In the genomic region with DNA sequence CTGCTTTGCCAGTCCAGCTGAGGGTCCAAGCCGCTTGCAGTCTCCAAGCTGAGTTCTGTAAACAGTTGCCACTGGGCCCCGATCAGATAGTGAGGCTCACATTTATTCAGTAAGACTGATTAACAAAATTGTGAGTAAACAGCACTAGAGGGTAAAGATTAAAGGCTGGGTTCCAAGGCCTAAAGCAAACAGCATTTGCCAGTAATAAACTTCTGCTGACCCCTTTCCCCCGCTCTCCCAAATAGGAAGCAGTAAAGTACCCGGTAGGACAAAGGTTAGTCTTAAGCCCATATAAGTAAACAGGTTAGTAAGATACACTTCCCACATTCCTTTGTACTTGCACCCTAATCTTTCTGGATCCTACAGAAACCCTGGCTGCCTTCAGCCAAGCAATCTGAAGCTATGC, we compare ENCODE assay signal across 17 cellular contexts.
DNase-seq lines count a peak whose midpoint lies in the region; ATAC-seq, FAIRE-seq and TF ChIP-seq lines count a peak whose summit lies in the region.
"Had no signal": no experiment of that assay in that cellular context is flagged by ENCODE, and none has a peak within 500 bp of the region (broad histone marks: within the 10 kb centered on the region; RNA-seq: fewer than 3 reads in every experiment).

No MANE protein-coding gene starts in this region.

- no peak overlapping the region for H2AFZ ChIP-seq in HepG2 (ENCODE audit: low read length)
- H2AFZ ChIP-seq: GM23248 had no signal

- no peak overlapping the region for H3K27ac Mint-ChIP-seq in Caco-2 (ENCODE audit: unreplicated experiment)
- H3K27ac Mint-ChIP-seq: CD4-positive, CD25-positive, alpha-beta regulatory T cell; IgD-negative memory B cell had no signal

- no peaks in the 10 kb centered on the region for H3K27me3 ChIP-seq in Caco-2 (replicated peaks; ENCODE audit: control insufficient read depth, insufficient read depth, low read length)
- H3K27me3 ChIP-seq in colonic mucosa: no peaks in the 10 kb centered on the region
- no peaks in the 10 kb centered on the region for H3K27me3 ChIP-seq in HepG2 (ENCODE audit: control insufficient read depth in 1 of 2, insufficient read depth in 2 of 2, low read length in 2 of 2)
- H3K27me3 ChIP-seq in small intestine (ENCODE audit: control insufficient read depth in 2 of 2, insufficient read depth in 2 of 2, low read length in 2 of 2): no peaks in the 10 kb centered on the region
- H3K27me3 ChIP-seq: BLaER1 had no signal

- TF ChIP-seq POLR2A in HepG2 (IDR thresholded peaks at IDR 0.05; ENCODE audit: insufficient read depth in 1 of 2, low read depth in 2 of 2, low read length in 2 of 2): no peak

- TF ChIP-seq EP300 in HepG2 (IDR thresholded peaks at IDR 0.05; ENCODE audit: low read depth in 2 of 2, low read length in 2 of 2): peak in 1 of 2 experiments; percentile 96; a peak in 2 of 4 replicates
- TF ChIP-seq EP300 in HepG2 (CRISPR knock-in tag; IDR thresholded peaks at IDR 0.05; ENCODE audit: borderline replicate concordance): peak; percentile 92; the same call in 1 of the 2 replicates

- H3K4me3 ChIP-seq in Caco-2 (ENCODE audit: low read depth, low read length) (no peak overlapping the region), colonic mucosa (no peak overlapping the region), HepG2 (replicated peaks in 1 of 3; ENCODE audit: insufficient read depth in 1 of 3, low read depth in 2 of 3, low read length in 3 of 3) (peak overlapping the region in 1 of 3 experiments; percentile 37; a peak in 2 of 6 replicates), small intestine (ENCODE audit: low read depth in 1 of 2, low read length in 2 of 2) (no peak overlapping the region)
- H3K4me3 ChIP-seq: BLaER1, GM23248 had no signal

- H3K9ac ChIP-seq in colonic mucosa (ENCODE audit: low read depth in 2 of 2, low read length in 2 of 2): no peak overlapping the region
- no peak overlapping the region for H3K9ac ChIP-seq in HepG2 (ENCODE audit: insufficient read depth, low read depth, low read length)
- H3K9ac ChIP-seq: BLaER1, GM23248 had no signal

- H3K79me2 ChIP-seq in HepG2 (ENCODE audit: insufficient read depth, low read length): no peaks in the 10 kb centered on the region

- H3K9me3 ChIP-seq in Caco-2 (peaks cover 4% of the 10 kb centered on the region; the same call in 1 of the 2 replicates), colonic mucosa (no peaks in the 10 kb centered on the region), HepG2 (ENCODE audit: low read length) (no peaks in the 10 kb centered on the region), small intestine (ENCODE audit: control insufficient read depth, low read depth) (no peaks in the 10 kb centered on the region)
- H3K9me3 ChIP-seq: BLaER1 had no signal

- H3K4me2 ChIP-seq in HepG2 (ENCODE audit: low read depth, low read length): peak overlapping the region; percentile 65
- H3K4me2 ChIP-seq: BLaER1 had no signal

- peaks cover 15% of the 10 kb centered on the region for H3K4me1 ChIP-seq in Caco-2
- H3K4me1 ChIP-seq in colonic mucosa: no peaks in the 10 kb centered on the region
- peaks cover 53% of the 10 kb centered on the region for H3K4me1 ChIP-seq in HepG2 (ENCODE audit: insufficient read depth, low read length)
- H3K4me1 ChIP-seq in small intestine (ENCODE audit: control insufficient read depth in 2 of 2, insufficient read depth in 1 of 2, low read depth in 1 of 2, low read length in 1 of 2): no peaks in the 10 kb centered on the region
- H3K4me1 ChIP-seq: BLaER1 had no signal

- intact Hi-C loops in Caco-2 (cut with micrococcal nuclease; ENCODE audit: unreplicated experiment): loop anchor here (1.0 kb wide), 2 partner anchors 20 to 94 kb away; no protein-coding TSS in a partner anchor
- intact Hi-C loops in colonic mucosa (cut with DNase I): no loop called here
- intact Hi-C loops in HepG2 (cut with micrococcal nuclease; ENCODE audit: unreplicated experiment): loop anchor here (1.0 kb wide), 1 partner anchor 45 kb away; no protein-coding TSS in a partner anchor

- no TSS peak for BruUV-seq in Caco-2 (replicated peaks; lab: Mats Ljungman, UMichigan)
- BruUV-seq in HepG2 (replicated peaks; lab: Mats Ljungman, UMichigan): no TSS peak

- no peak overlapping the region for H3K27ac ChIP-seq in colonic mucosa
- H3K27ac ChIP-seq in HepG2 (ENCODE audit: extremely low read length, insufficient read depth, low read length): peak overlapping the region; percentile 61
- H3K27ac ChIP-seq in small intestine (ENCODE audit: low read depth in 1 of 2, low read length in 1 of 2): no peak overlapping the region
- H3K27ac ChIP-seq: 22Rv1, BLaER1, GM23248 had no signal

- CTCF ChIA-PET in Caco-2 (lab: Charles Lee) (no interaction called here), HepG2 (lab: Yijun Ruan, JAX; ENCODE audit: low intra/inter-chr PET ratio, low total read pairs) (no interaction called here)

- H3K36me3 Mint-ChIP-seq in Caco-2 (ENCODE audit: insufficient read depth, unreplicated experiment): no peaks in the 10 kb centered on the region
- H3K36me3 Mint-ChIP-seq: CD4-positive, CD25-positive, alpha-beta regulatory T cell; IgD-negative memory B cell had no signal

- no peaks in the 10 kb centered on the region for H4K20me1 ChIP-seq in HepG2 (ENCODE audit: insufficient read depth, low read length)
- H4K20me1 ChIP-seq: BLaER1 had no signal

- 1% methylated on average over 4 of the region's 4 CpGs for WGBS in HepG2 (ENCODE audit: low lambda C conversion rate)
- WGBS in small intestine, 3 donors: 9 to 40% (median 24%) methylated on average over 4 of the region's 4 CpGs

- H3K4me1 Mint-ChIP-seq in Caco-2 (ENCODE audit: low read depth, unreplicated experiment): peaks cover 6% of the 10 kb centered on the region
- H3K4me1 Mint-ChIP-seq: CD4-positive, CD25-positive, alpha-beta regulatory T cell; IgD-negative memory B cell had no signal

- H3K36me3 ChIP-seq in Caco-2 (ENCODE audit: control insufficient read depth, insufficient read depth, low read length): no peaks in the 10 kb centered on the region
- no peaks in the 10 kb centered on the region for H3K36me3 ChIP-seq in colonic mucosa
- no peaks in the 10 kb centered on the region for H3K36me3 ChIP-seq in HepG2 (replicated peaks in 1 of 2; ENCODE audit: control insufficient read depth in 1 of 2, insufficient read depth in 2 of 2, low read length in 2 of 2)
- H3K36me3 ChIP-seq in small intestine (ENCODE audit: control insufficient read depth in 2 of 2, insufficient read depth in 2 of 2, low read length in 2 of 2): no peaks in the 10 kb centered on the region
- H3K36me3 ChIP-seq: BLaER1 had no signal

- no peak for TF ChIP-seq CTCF in Caco-2 (IDR thresholded peaks at IDR 0.05; ENCODE audit: insufficient read depth in 1 of 2, low read depth in 1 of 2, low read length in 1 of 2, severe bottlenecking in 1 of 2, unreplicated experiment in 1 of 2)
- TF ChIP-seq CTCF in colonic mucosa (IDR thresholded peaks at IDR 0.05): no peak
- TF ChIP-seq CTCF in HepG2 (CRISPR knock-in tag; IDR thresholded peaks at IDR 0.05): no peak

- peak; percentile 92 for FAIRE-seq in HepG2 (lab: Jason Lieb, UNC)
- FAIRE-seq in small intestine (lab: Jason Lieb, UNC): no peak
- FAIRE-seq in urothelium cell line (lab: Jason Lieb, UNC): no peak
- FAIRE-seq: GM18507, H54 had no signal

- H3K4me3 Mint-ChIP-seq in Caco-2 (ENCODE audit: unreplicated experiment): no peak overlapping the region
- H3K4me3 Mint-ChIP-seq: CD4-positive, CD25-positive, alpha-beta regulatory T cell; IgD-negative memory B cell had no signal

- H3K27me3 Mint-ChIP-seq in Caco-2 (ENCODE audit: insufficient read depth, unreplicated experiment): no peaks in the 10 kb centered on the region
- H3K27me3 Mint-ChIP-seq: CD4-positive, CD25-positive, alpha-beta regulatory T cell; IgD-negative memory B cell had no signal

- TF ChIP-seq RAD21 in HepG2 (CRISPR knock-in tag; IDR thresholded peaks at IDR 0.05): 0 out of 2 replicates have a peak, but pooled peaks have one; percentile 23

- no peaks in the 10 kb centered on the region for H3K9me3 Mint-ChIP-seq in Caco-2 (ENCODE audit: unreplicated experiment)

- ATAC-seq in HepG2: peak; percentile 100
- ATAC-seq: HCT116 had no signal

- DNase-seq in Caco-2 (peak; percentile 73 to 81), colonic mucosa (peak; percentile 22), HepG2 (ENCODE audit: low spot score) (peak; percentile 98), small intestine (peak; percentile 92), urothelium cell line (ENCODE audit: low spot score) (no peak), retina (no peak), SK-N-DZ (ENCODE audit: low spot score) (no peak)
- DNase-seq: Calu3; CD4-positive, CD25-positive, alpha-beta regulatory T cell; DMS 273 treated with DMSO at 0.1 percent for 48 hours; GM23248 had no signal

- in situ Hi-C loops in HepG2 (cut with HindIII; ENCODE audit: extremely low pct_ligation_motif_present, low pct_unique_long_range_greater_than_20kb): no loop called here

- POLR2A ChIA-PET in Caco-2 (lab: Charles Lee) (no interaction called here), HepG2 (lab: Yijun Ruan, JAX) (no interaction called here)

TF ChIP-seq in HepG2, 621 proteins besides CTCF, POLR2A, EP300 and RAD21 (continues in another document):
- TF ChIP-seq, protein P1, sequence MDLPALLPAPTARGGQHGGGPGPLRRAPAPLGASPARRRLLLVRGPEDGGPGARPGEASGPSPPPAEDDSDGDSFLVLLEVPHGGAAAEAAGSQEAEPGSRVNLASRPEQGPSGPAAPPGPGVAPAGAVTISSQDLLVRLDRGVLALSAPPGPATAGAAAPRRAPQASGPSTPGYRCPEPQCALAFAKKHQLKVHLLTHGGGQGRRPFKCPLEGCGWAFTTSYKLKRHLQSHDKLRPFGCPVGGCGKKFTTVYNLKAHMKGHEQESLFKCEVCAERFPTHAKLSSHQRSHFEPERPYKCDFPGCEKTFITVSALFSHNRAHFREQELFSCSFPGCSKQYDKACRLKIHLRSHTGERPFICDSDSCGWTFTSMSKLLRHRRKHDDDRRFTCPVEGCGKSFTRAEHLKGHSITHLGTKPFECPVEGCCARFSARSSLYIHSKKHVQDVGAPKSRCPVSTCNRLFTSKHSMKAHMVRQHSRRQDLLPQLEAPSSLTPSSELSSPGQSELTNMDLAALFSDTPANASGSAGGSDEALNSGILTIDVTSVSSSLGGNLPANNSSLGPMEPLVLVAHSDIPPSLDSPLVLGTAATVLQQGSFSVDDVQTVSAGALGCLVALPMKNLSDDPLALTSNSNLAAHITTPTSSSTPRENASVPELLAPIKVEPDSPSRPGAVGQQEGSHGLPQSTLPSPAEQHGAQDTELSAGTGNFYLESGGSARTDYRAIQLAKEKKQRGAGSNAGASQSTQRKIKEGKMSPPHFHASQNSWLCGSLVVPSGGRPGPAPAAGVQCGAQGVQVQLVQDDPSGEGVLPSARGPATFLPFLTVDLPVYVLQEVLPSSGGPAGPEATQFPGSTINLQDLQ (CRISPR knock-in tag; IDR thresholded peaks at IDR 0.05): no peak
- peak; percentile 83 for TF ChIP-seq HHEX (CRISPR knock-in tag; IDR thresholded peaks at IDR 0.05)
- peak; percentile 21; the same call in 1 of the 2 replicates for TF ChIP-seq KMT2A (CRISPR knock-in tag; IDR thresholded peaks at IDR 0.05)
- TF ChIP-seq ISL2 (CRISPR knock-in tag; IDR thresholded peaks at IDR 0.05): peak; percentile 99
- TF ChIP-seq HNRNPL (IDR thresholded peaks at IDR 0.05; ENCODE audit: low read depth, low read length): no peak
- TF ChIP-seq GTF3A (CRISPR knock-in tag; conservative IDR thresholded peaks at IDR 0.05): no peak
- TF ChIP-seq ZNF30 (CRISPR knock-in tag; IDR thresholded peaks at IDR 0.05): no peak
- TF ChIP-seq ZNF136 (CRISPR knock-in tag; IDR thresholded peaks at IDR 0.05; ENCODE audit: low read depth): no peak

Comparison
In these comparisons a context has a peak if more than half of its experiments do, and no peak if none do; other contexts are left out.
1. DNase-seq: peak in Caco-2 (2 of 2), colonic mucosa (single experiment), HepG2 (single experiment) and small intestine (single experiment); none in urothelium cell line (single experiment), retina (single experiment) and SK-N-DZ (single experiment).